1 cellular context compared by ENCODE assay signal in the genomic region with DNA sequence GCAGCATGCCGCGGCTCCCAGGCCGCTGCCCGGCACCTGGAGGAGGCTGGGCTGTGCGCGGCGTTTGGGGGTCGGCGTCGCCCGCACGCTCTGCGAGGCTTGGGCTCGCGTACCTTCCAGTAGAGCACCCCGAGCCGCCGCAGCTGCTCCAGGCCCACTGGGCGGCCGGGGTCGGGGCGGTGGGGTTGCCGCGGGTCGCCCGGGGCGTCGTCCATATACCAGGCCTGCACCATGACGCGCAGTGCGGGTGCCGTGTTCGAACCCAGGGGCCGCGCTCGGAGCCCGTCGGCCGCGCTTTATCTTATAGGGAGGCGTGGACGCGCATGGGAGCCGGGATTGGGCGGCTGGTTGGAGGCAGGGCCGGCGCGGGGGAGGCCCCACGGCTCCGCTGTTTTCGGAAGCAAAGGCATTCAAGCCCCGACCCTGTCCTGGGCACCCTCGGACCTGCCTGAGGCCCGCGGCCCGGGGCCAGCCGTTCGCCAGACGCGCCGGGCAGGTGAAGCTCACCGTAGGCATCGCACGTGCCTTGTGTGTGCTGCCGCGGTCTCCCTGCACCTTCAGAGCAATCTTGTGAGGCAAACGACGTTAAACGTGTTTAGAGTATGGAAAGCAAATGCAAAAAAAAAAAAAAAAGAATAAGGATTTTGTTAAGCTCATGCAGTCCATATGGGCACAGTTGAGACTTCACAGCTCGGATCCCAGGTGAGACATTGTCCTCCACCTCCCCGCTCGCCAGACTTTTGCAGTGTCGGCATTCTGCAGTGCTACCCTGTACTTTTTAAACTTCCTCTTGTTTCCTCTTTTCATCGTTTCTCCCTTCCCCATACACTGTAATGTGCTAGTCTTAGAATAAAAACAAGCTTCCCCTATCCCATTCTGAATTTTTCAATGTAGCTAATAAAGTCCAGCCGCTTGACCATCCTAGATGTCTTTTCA.
A peak's percentile ranks its signal among the peaks of the same experiment; 100 is the strongest.
TF ChIP-seq lines count a peak whose summit lies in the region.

A gene with protein sequence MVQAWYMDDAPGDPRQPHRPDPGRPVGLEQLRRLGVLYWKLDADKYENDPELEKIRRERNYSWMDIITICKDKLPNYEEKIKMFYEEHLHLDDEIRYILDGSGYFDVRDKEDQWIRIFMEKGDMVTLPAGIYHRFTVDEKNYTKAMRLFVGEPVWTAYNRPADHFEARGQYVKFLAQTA (minus strand): TSS at position 277 of the 936 bp plus-strand sequence. CDS start 44 bp downstream, at position 233.

TF ChIP-seq in K562, 482 proteins besides CTCF, POLR2A, EP300 and RAD21 (continued from another document and continues in another):
- TF ChIP-seq, protein P1, sequence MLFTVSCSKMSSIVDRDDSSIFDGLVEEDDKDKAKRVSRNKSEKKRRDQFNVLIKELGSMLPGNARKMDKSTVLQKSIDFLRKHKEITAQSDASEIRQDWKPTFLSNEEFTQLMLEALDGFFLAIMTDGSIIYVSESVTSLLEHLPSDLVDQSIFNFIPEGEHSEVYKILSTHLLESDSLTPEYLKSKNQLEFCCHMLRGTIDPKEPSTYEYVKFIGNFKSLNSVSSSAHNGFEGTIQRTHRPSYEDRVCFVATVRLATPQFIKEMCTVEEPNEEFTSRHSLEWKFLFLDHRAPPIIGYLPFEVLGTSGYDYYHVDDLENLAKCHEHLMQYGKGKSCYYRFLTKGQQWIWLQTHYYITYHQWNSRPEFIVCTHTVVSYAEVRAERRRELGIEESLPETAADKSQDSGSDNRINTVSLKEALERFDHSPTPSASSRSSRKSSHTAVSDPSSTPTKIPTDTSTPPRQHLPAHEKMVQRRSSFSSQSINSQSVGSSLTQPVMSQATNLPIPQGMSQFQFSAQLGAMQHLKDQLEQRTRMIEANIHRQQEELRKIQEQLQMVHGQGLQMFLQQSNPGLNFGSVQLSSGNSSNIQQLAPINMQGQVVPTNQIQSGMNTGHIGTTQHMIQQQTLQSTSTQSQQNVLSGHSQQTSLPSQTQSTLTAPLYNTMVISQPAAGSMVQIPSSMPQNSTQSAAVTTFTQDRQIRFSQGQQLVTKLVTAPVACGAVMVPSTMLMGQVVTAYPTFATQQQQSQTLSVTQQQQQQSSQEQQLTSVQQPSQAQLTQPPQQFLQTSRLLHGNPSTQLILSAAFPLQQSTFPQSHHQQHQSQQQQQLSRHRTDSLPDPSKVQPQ (CRISPR knock-in tag; IDR thresholded peaks at IDR 0.05; ENCODE audit: borderline replicate concordance) = no peak
- TF ChIP-seq, protein P2, sequence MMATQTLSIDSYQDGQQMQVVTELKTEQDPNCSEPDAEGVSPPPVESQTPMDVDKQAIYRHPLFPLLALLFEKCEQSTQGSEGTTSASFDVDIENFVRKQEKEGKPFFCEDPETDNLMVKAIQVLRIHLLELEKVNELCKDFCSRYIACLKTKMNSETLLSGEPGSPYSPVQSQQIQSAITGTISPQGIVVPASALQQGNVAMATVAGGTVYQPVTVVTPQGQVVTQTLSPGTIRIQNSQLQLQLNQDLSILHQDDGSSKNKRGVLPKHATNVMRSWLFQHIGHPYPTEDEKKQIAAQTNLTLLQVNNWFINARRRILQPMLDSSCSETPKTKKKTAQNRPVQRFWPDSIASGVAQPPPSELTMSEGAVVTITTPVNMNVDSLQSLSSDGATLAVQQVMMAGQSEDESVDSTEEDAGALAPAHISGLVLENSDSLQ (IDR thresholded peaks at IDR 0.05) = no peak
- TF ChIP-seq MTA3 (IDR thresholded peaks at IDR 0.05; ENCODE audit: borderline replicate concordance) = peak; percentile 92
- no peak for TF ChIP-seq PTTG1 (tag; IDR thresholded peaks at IDR 0.05; ENCODE audit: low read depth)
- TF ChIP-seq PHB (CRISPR knock-in tag; IDR thresholded peaks at IDR 0.05) = no peak
- no peak for TF ChIP-seq NR4A1 (CRISPR knock-in tag; IDR thresholded peaks at IDR 0.05)
- TF ChIP-seq NR4A1 (tag; IDR thresholded peaks at IDR 0.05) = no peak
- TF ChIP-seq, protein P3, sequence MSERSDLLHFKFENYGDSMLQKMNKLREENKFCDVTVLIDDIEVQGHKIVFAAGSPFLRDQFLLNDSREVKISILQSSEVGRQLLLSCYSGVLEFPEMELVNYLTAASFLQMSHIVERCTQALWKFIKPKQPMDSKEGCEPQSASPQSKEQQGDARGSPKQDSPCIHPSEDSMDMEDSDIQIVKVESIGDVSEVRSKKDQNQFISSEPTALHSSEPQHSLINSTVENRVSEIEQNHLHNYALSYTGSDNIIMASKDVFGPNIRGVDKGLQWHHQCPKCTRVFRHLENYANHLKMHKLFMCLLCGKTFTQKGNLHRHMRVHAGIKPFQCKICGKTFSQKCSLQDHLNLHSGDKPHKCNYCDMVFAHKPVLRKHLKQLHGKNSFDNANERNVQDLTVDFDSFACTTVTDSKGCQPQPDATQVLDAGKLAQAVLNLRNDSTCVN (CRISPR knock-in tag; IDR thresholded peaks at IDR 0.05) = no peak
- TF ChIP-seq, protein P4, sequence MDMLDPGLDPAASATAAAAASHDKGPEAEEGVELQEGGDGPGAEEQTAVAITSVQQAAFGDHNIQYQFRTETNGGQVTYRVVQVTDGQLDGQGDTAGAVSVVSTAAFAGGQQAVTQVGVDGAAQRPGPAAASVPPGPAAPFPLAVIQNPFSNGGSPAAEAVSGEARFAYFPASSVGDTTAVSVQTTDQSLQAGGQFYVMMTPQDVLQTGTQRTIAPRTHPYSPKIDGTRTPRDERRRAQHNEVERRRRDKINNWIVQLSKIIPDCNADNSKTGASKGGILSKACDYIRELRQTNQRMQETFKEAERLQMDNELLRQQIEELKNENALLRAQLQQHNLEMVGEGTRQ (CRISPR knock-in tag; IDR thresholded peaks at IDR 0.05) = no peak
- no peak for TF ChIP-seq ZNF561 (CRISPR knock-in tag; conservative IDR thresholded peaks at IDR 0.05)
- TF ChIP-seq, protein P5, sequence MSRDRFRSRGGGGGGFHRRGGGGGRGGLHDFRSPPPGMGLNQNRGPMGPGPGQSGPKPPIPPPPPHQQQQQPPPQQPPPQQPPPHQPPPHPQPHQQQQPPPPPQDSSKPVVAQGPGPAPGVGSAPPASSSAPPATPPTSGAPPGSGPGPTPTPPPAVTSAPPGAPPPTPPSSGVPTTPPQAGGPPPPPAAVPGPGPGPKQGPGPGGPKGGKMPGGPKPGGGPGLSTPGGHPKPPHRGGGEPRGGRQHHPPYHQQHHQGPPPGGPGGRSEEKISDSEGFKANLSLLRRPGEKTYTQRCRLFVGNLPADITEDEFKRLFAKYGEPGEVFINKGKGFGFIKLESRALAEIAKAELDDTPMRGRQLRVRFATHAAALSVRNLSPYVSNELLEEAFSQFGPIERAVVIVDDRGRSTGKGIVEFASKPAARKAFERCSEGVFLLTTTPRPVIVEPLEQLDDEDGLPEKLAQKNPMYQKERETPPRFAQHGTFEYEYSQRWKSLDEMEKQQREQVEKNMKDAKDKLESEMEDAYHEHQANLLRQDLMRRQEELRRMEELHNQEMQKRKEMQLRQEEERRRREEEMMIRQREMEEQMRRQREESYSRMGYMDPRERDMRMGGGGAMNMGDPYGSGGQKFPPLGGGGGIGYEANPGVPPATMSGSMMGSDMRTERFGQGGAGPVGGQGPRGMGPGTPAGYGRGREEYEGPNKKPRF (IDR thresholded peaks at IDR 0.05; ENCODE audit: low read depth, low read length) = no peak
- TF ChIP-seq FUS (optimal IDR thresholded peaks at IDR 0.05; ENCODE audit: low read depth, low read length) = peak; percentile 69
- peak; percentile 97 for TF ChIP-seq L3MBTL2 (IDR thresholded peaks at IDR 0.05)
- no peak for TF ChIP-seq ZBTB17 (CRISPR knock-in tag; IDR thresholded peaks at IDR 0.05)
- no peak for TF ChIP-seq CEBPG (CRISPR knock-in tag; IDR thresholded peaks at IDR 0.05)
- TF ChIP-seq CEBPG (tag; conservative IDR thresholded peaks at IDR 0.05 in 1 of 2, IDR thresholded peaks at IDR 0.05 in 1 of 2) = no peak
- TF ChIP-seq MAFK (IDR thresholded peaks at IDR 0.05; ENCODE audit: low read length) = peak; percentile 38
- peak; percentile 51; the same call in 1 of the 2 replicates for TF ChIP-seq ZNF586 (CRISPR knock-in tag; conservative IDR thresholded peaks at IDR 0.05)
- TF ChIP-seq ZNF699 (CRISPR knock-in tag; IDR thresholded peaks at IDR 0.05; ENCODE audit: insufficient replicate concordance) = no peak
- TF ChIP-seq POLR3A (IDR thresholded peaks at IDR 0.05; ENCODE audit: borderline replicate concordance, extremely low read depth, insufficient read depth, insufficient read length) = no peak
- TF ChIP-seq, protein P6, sequence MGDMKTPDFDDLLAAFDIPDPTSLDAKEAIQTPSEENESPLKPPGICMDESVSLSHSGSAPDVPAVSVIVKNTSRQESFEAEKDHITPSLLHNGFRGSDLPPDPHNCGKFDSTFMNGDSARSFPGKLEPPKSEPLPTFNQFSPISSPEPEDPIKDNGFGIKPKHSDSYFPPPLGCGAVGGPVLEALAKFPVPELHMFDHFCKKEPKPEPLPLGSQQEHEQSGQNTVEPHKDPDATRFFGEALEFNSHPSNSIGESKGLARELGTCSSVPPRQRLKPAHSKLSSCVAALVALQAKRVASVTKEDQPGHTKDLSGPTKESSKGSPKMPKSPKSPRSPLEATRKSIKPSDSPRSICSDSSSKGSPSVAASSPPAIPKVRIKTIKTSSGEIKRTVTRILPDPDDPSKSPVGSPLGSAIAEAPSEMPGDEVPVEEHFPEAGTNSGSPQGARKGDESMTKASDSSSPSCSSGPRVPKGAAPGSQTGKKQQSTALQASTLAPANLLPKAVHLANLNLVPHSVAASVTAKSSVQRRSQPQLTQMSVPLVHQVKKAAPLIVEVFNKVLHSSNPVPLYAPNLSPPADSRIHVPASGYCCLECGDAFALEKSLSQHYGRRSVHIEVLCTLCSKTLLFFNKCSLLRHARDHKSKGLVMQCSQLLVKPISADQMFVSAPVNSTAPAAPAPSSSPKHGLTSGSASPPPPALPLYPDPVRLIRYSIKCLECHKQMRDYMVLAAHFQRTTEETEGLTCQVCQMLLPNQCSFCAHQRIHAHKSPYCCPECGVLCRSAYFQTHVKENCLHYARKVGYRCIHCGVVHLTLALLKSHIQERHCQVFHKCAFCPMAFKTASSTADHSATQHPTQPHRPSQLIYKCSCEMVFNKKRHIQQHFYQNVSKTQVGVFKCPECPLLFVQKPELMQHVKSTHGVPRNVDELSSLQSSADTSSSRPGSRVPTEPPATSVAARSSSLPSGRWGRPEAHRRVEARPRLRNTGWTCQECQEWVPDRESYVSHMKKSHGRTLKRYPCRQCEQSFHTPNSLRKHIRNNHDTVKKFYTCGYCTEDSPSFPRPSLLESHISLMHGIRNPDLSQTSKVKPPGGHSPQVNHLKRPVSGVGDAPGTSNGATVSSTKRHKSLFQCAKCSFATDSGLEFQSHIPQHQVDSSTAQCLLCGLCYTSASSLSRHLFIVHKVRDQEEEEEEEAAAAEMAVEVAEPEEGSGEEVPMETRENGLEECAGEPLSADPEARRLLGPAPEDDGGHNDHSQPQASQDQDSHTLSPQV (IDR thresholded peaks at IDR 0.05) = peak; percentile 82
- TF ChIP-seq, protein P7, sequence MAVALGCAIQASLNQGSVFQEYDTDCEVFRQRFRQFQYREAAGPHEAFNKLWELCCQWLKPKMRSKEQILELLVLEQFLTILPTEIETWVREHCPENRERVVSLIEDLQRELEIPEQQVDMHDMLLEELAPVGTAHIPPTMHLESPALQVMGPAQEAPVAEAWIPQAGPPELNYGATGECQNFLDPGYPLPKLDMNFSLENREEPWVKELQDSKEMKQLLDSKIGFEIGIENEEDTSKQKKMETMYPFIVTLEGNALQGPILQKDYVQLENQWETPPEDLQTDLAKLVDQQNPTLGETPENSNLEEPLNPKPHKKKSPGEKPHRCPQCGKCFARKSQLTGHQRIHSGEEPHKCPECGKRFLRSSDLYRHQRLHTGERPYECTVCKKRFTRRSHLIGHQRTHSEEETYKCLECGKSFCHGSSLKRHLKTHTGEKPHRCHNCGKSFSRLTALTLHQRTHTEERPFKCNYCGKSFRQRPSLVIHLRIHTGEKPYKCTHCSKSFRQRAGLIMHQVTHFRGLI (CRISPR knock-in tag; IDR thresholded peaks at IDR 0.05) = no peak
- TF ChIP-seq U2AF2 (optimal IDR thresholded peaks at IDR 0.05; ENCODE audit: low read depth, low read length) = no peak
- peak; percentile 28 for TF ChIP-seq PHF20 (IDR thresholded peaks at IDR 0.05; ENCODE audit: partially characterized antibody)
- no peak for TF ChIP-seq ZNF140 (CRISPR knock-in tag; IDR thresholded peaks at IDR 0.05)
- TF ChIP-seq KAT7 (CRISPR knock-in tag; IDR thresholded peaks at IDR 0.05; ENCODE audit: borderline replicate concordance) = no peak
- no peak for TF ChIP-seq ZNF121 (CRISPR knock-in tag; conservative IDR thresholded peaks at IDR 0.05)
- TF ChIP-seq ETV6 (IDR thresholded peaks at IDR 0.05; ENCODE audit: borderline replicate concordance in 1 of 2, low read depth in 2 of 2, low read length in 1 of 2) = no peak
- TF ChIP-seq ETV6 (CRISPR knock-in tag; IDR thresholded peaks at IDR 0.05; ENCODE audit: borderline replicate concordance) = no peak
- peak; percentile 28; the same call in 1 of the 2 replicates for TF ChIP-seq ZNF57 (CRISPR knock-in tag; IDR thresholded peaks at IDR 0.05)
- no peak for TF ChIP-seq ZFP36 (IDR thresholded peaks at IDR 0.05; ENCODE audit: low read depth, low read length, partially characterized antibody)
- TF ChIP-seq SIN3A (IDR thresholded peaks at IDR 0.05; ENCODE audit: borderline replicate concordance in 2 of 2, control insufficient read depth in 1 of 2, low read depth in 2 of 2, low read length in 2 of 2) = peak in 1 of 2 experiments; percentile 69; a peak in 1 of 4 replicates
- no peak for TF ChIP-seq ZNF707 (CRISPR knock-in tag; conservative IDR thresholded peaks at IDR 0.05)
- TF ChIP-seq ZC3H4 (CRISPR knock-in tag; IDR thresholded peaks at IDR 0.05; ENCODE audit: borderline replicate concordance) = no peak
- TF ChIP-seq IRF2 (CRISPR knock-in tag; IDR thresholded peaks at IDR 0.05) = no peak
- TF ChIP-seq, protein P8, sequence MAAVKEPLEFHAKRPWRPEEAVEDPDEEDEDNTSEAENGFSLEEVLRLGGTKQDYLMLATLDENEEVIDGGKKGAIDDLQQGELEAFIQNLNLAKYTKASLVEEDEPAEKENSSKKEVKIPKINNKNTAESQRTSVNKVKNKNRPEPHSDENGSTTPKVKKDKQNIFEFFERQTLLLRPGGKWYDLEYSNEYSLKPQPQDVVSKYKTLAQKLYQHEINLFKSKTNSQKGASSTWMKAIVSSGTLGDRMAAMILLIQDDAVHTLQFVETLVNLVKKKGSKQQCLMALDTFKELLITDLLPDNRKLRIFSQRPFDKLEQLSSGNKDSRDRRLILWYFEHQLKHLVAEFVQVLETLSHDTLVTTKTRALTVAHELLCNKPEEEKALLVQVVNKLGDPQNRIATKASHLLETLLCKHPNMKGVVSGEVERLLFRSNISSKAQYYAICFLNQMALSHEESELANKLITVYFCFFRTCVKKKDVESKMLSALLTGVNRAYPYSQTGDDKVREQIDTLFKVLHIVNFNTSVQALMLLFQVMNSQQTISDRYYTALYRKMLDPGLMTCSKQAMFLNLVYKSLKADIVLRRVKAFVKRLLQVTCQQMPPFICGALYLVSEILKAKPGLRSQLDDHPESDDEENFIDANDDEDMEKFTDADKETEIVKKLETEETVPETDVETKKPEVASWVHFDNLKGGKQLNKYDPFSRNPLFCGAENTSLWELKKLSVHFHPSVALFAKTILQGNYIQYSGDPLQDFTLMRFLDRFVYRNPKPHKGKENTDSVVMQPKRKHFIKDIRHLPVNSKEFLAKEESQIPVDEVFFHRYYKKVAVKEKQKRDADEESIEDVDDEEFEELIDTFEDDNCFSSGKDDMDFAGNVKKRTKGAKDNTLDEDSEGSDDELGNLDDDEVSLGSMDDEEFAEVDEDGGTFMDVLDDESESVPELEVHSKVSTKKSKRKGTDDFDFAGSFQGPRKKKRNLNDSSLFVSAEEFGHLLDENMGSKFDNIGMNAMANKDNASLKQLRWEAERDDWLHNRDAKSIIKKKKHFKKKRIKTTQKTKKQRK (IDR thresholded peaks at IDR 0.05; ENCODE audit: borderline replicate concordance, low read depth, low read length) = no peak
- TF ChIP-seq BHLHE40 (IDR thresholded peaks at IDR 0.05; ENCODE audit: low read length) = peak; percentile 83
- no peak for TF ChIP-seq SMARCE1 (IDR thresholded peaks at IDR 0.05)
- TF ChIP-seq SREBF2 (CRISPR knock-in tag; IDR thresholded peaks at IDR 0.05) = no peak
- TF ChIP-seq ZNF143 (CRISPR knock-in tag; IDR thresholded peaks at IDR 0.05) = no peak
